ENCODE assay signal across 8 cellular contexts in the genomic region with DNA sequence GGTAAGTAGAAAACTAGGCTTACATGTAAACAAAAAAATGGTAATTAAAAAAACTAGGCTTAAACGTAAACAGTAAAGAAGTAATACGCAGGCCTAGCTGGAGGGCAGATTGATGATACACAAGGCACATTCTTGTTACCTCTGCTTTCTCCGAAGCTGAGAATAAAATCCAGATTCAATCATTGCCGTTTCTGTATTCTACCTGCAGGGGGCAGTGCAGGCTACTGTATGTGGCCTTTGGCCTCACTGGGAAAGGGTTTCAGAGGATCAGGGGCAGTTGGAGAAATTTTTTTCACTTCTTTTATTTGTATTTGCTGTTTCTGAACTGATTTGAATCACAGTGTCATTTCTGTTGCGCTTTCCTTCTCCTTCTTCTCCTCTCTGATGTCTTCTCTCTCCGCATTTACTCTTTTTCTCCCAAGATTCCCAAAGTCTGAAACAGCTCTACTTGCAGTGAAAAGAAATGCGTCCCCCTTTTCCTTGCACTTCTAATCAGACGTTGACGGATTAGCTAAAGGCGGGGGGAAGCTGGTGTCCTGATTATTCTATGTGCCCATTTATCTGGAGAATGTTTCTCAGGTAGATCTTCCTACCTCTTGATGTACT.
DNase-seq lines count a peak whose midpoint lies in the region; ATAC-seq and TF ChIP-seq lines count a peak whose summit lies in the region.

No MANE protein-coding gene starts in this region.

- peak; percentile 54 for DNase-seq in DMS114 treated with DMSO at 0.1 percent for 48 hours (lab: John Stamatoyannopoulos, UW; ENCODE audit: unreplicated experiment)
- peak; percentile 50 for DNase-seq in HFFc6
- DNase-seq in NCI-H524 (lab: John Stamatoyannopoulos, UW), result peak; percentile 24 to 66
- DNase-seq in activated CD4-positive, alpha-beta T cell treated with anti-CD3 and anti-CD28 coated beads, Interleukin-2, amount 50 U/mL, for 48 hours, result peak; percentile 51 to 69
- peak; percentile 55 to 63 (median 63) for DNase-seq in effector memory CD8-positive, alpha-beta T cell
- peak; percentile 39 for DNase-seq in naive B cell
- peak; percentile 59 to 68 for DNase-seq in stimulated activated naive CD8-positive, alpha-beta T cell treated with anti-CD3 and anti-CD28 coated beads, Interleukin-15, amount 100 ng/mL, for 72 hours
- DNase-seq in OCI-M2 (lab: John Stamatoyannopoulos, UW; ENCODE audit: unreplicated experiment), result no peak

- H3K4me3 Mint-ChIP-seq in HFFc6, result no peak overlapping the region
- H3K4me3 Mint-ChIP-seq in effector memory CD8-positive, alpha-beta T cell, result no peak overlapping the region
- H3K4me3 Mint-ChIP-seq in naive B cell, result no peak overlapping the region
- no peak overlapping the region for H3K4me3 Mint-ChIP-seq in stimulated activated naive CD8-positive, alpha-beta T cell treated with anti-CD3 and anti-CD28 coated beads, Interleukin-15, amount 100 ng/mL, for 72 hours

- H3K27me3 Mint-ChIP-seq in HFFc6 (ENCODE audit: insufficient read depth), result no peaks in the 10 kb centered on the region; the same call in 1 of the 2 replicates
- H3K27me3 Mint-ChIP-seq in effector memory CD8-positive, alpha-beta T cell, result peaks cover 0 to 11% of the 10 kb centered on the region in 2 donors
- peaks cover 3 to 11% (median 8%) of the 10 kb centered on the region in 3 donors for H3K27me3 Mint-ChIP-seq in naive B cell
- H3K27me3 Mint-ChIP-seq in stimulated activated naive CD8-positive, alpha-beta T cell treated with anti-CD3 and anti-CD28 coated beads, Interleukin-15, amount 100 ng/mL, for 72 hours, result peaks cover 12% of the 10 kb centered on the region

- H3K4me1 Mint-ChIP-seq in HFFc6 (ENCODE audit: low read depth) (no peaks in the 10 kb centered on the region; the same call in 1 of the 2 replicates), naive B cell (peaks cover 3 to 15% (median 4%) of the 10 kb centered on the region in 3 donors)
- H3K4me1 Mint-ChIP-seq in effector memory CD8-positive, alpha-beta T cell (ENCODE audit: low read depth in 2 of 2), result peaks cover 0 to 1% of the 10 kb centered on the region in 2 donors
- no peaks in the 10 kb centered on the region for H3K4me1 Mint-ChIP-seq in stimulated activated naive CD8-positive, alpha-beta T cell treated with anti-CD3 and anti-CD28 coated beads, Interleukin-15, amount 100 ng/mL, for 72 hours

- H3K36me3 Mint-ChIP-seq in HFFc6 (ENCODE audit: low read depth) (0 out of 2 replicates have a peak, but pooled peaks cover 4% of the 10 kb centered on the region), naive B cell (no peaks in the 10 kb centered on the region)
- no peaks in the 10 kb centered on the region for H3K36me3 Mint-ChIP-seq in effector memory CD8-positive, alpha-beta T cell (ENCODE audit: insufficient read depth)

- H3K9me3 Mint-ChIP-seq in HFFc6 (peaks cover 4% of the 10 kb centered on the region; the same call in 1 of the 2 replicates), naive B cell (peaks cover 0 to 6% (median 1%) of the 10 kb centered on the region in 7 donors)
- H3K9me3 Mint-ChIP-seq in effector memory CD8-positive, alpha-beta T cell, result no peaks in the 10 kb centered on the region
- peaks cover 0 to 6% of the 10 kb centered on the region in 2 donors for H3K9me3 Mint-ChIP-seq in stimulated activated naive CD8-positive, alpha-beta T cell treated with anti-CD3 and anti-CD28 coated beads, Interleukin-15, amount 100 ng/mL, for 72 hours

- peak; percentile 31 for ATAC-seq in effector memory CD8-positive, alpha-beta T cell (replicated peaks)
- ATAC-seq in naive B cell (ENCODE audit: low read depth in 2 of 2), result peak; percentile 30 to 51
- ATAC-seq in stimulated activated naive CD8-positive, alpha-beta T cell treated with anti-CD3 and anti-CD28 coated beads, Interleukin-15, amount 100 ng/mL, for 72 hours, result peak; percentile 69

- H3K27ac Mint-ChIP-seq in HFFc6 (no peak overlapping the region), naive B cell (peak overlapping the region in 2 of 6 donors; percentile 12 to 44)
- H3K27ac Mint-ChIP-seq in effector memory CD8-positive, alpha-beta T cell, result no peak overlapping the region
- no peak overlapping the region for H3K27ac Mint-ChIP-seq in stimulated activated naive CD8-positive, alpha-beta T cell treated with anti-CD3 and anti-CD28 coated beads, Interleukin-15, amount 100 ng/mL, for 72 hours

- peak; percentile 93 for TF ChIP-seq CTCF in HFFc6 (IDR thresholded peaks at IDR 0.05)
